ENCODE assay signal across 1 cellular context in the genomic region with DNA sequence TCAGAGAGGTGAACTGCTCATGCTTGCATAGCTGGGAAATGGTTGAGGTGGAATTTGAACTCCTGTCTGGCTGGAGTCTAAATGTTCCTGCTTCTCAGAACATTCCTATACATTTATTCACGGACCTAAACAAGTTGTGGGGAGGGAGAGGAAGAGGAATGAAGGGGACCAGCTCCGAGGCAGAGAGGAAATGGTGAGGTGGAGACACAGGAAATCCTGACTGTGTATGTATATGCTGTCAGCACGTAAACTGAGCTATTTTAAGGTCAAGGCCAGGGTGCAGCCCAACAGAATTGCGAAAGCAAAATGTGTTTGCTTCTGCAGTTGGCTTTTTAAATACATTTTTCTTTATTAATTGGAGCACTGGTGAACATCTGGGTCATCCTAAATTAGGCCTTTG.
TF ChIP-seq lines count a peak whose summit lies in the region.

No MANE protein-coding gene starts in this region.

TF ChIP-seq in HepG2, 621 proteins besides CTCF, POLR2A, EP300 and RAD21 (continued from another document and continues in another):
- TF ChIP-seq, protein P1, sequence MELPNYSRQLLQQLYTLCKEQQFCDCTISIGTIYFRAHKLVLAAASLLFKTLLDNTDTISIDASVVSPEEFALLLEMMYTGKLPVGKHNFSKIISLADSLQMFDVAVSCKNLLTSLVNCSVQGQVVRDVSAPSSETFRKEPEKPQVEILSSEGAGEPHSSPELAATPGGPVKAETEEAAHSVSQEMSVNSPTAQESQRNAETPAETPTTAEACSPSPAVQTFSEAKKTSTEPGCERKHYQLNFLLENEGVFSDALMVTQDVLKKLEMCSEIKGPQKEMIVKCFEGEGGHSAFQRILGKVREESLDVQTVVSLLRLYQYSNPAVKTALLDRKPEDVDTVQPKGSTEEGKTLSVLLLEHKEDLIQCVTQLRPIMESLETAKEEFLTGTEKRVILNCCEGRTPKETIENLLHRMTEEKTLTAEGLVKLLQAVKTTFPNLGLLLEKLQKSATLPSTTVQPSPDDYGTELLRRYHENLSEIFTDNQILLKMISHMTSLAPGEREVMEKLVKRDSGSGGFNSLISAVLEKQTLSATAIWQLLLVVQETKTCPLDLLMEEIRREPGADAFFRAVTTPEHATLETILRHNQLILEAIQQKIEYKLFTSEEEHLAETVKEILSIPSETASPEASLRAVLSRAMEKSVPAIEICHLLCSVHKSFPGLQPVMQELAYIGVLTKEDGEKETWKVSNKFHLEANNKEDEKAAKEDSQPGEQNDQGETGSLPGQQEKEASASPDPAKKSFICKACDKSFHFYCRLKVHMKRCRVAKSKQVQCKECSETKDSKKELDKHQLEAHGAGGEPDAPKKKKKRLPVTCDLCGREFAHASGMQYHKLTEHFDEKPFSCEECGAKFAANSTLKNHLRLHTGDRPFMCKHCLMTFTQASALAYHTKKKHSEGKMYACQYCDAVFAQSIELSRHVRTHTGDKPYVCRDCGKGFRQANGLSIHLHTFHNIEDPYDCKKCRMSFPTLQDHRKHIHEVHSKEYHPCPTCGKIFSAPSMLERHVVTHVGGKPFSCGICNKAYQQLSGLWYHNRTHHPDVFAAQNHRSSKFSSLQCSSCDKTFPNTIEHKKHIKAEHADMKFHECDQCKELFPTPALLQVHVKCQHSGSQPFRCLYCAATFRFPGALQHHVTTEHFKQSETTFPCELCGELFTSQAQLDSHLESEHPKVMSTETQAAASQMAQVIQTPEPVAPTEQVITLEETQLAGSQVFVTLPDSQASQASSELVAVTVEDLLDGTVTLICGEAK (IDR thresholded peaks at IDR 0.05) = no peak
- TF ChIP-seq, protein P1 (CRISPR knock-in tag; IDR thresholded peaks at IDR 0.05) = peak; percentile 94; the same call in 1 of the 2 replicates
- TF ChIP-seq TBX2 (CRISPR knock-in tag; IDR thresholded peaks at IDR 0.05; ENCODE audit: borderline replicate concordance) = peak; percentile 38; the same call in 1 of the 2 replicates
- TF ChIP-seq, protein P2, sequence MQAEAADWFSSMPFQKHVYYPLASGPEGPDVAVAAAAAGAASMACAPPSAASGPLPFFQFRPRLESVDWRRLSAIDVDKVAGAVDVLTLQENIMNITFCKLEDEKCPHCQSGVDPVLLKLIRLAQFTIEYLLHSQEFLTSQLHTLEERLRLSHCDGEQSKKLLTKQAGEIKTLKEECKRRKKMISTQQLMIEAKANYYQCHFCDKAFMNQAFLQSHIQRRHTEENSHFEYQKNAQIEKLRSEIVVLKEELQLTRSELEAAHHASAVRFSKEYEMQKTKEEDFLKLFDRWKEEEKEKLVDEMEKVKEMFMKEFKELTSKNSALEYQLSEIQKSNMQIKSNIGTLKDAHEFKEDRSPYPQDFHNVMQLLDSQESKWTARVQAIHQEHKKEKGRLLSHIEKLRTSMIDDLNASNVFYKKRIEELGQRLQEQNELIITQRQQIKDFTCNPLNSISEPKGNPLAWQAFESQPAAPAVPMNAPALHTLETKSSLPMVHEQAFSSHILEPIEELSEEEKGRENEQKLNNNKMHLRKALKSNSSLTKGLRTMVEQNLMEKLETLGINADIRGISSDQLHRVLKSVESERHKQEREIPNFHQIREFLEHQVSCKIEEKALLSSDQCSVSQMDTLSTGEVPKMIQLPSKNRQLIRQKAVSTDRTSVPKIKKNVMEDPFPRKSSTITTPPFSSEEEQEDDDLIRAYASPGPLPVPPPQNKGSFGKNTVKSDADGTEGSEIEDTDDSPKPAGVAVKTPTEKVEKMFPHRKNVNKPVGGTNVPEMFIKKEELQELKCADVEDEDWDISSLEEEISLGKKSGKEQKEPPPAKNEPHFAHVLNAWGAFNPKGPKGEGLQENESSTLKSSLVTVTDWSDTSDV (CRISPR knock-in tag; IDR thresholded peaks at IDR 0.05) = no peak
- no peak; the same call in 1 of the 2 replicates for TF ChIP-seq TFE3 (CRISPR knock-in tag; IDR thresholded peaks at IDR 0.05)
- TF ChIP-seq ZNF557 (CRISPR knock-in tag; IDR thresholded peaks at IDR 0.05) = no peak
- TF ChIP-seq PHF21A (CRISPR knock-in tag; IDR thresholded peaks at IDR 0.05) = 0 out of 2 replicates have a peak, but pooled peaks have one; percentile 23
- TF ChIP-seq, protein P3, sequence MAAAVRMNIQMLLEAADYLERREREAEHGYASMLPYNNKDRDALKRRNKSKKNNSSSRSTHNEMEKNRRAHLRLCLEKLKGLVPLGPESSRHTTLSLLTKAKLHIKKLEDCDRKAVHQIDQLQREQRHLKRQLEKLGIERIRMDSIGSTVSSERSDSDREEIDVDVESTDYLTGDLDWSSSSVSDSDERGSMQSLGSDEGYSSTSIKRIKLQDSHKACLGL (CRISPR knock-in tag; IDR thresholded peaks at IDR 0.05) = no peak
- TF ChIP-seq POGK (CRISPR knock-in tag; conservative IDR thresholded peaks at IDR 0.05) = 0 out of 2 replicates have a peak, but pooled peaks have one; percentile 54
- TF ChIP-seq, protein P4, sequence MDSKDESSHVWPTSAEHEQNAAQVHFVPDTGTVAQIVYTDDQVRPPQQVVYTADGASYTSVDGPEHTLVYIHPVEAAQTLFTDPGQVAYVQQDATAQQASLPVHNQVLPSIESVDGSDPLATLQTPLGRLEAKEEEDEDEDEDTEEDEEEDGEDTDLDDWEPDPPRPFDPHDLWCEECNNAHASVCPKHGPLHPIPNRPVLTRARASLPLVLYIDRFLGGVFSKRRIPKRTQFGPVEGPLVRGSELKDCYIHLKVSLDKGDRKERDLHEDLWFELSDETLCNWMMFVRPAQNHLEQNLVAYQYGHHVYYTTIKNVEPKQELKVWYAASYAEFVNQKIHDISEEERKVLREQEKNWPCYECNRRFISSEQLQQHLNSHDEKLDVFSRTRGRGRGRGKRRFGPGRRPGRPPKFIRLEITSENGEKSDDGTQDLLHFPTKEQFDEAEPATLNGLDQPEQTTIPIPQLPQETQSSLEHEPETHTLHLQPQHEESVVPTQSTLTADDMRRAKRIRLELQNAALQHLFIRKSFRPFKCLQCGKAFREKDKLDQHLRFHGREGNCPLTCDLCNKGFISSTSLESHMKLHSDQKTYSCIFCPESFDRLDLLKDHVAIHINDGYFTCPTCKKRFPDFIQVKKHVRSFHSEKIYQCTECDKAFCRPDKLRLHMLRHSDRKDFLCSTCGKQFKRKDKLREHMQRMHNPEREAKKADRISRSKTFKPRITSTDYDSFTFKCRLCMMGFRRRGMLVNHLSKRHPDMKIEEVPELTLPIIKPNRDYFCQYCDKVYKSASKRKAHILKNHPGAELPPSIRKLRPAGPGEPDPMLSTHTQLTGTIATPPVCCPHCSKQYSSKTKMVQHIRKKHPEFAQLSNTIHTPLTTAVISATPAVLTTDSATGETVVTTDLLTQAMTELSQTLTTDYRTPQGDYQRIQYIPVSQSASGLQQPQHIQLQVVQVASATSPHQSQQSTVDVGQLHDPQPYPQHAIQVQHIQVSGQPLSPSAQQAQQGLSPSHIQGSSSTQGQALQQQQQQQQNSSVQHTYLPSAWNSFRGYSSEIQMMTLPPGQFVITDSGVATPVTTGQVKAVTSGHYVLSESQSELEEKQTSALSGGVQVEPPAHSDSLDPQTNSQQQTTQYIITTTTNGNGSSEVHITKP (CRISPR knock-in tag; IDR thresholded peaks at IDR 0.05; ENCODE audit: low read depth) = 0 out of 2 replicates have a peak, but pooled peaks have one; percentile 18
- TF ChIP-seq SATB2 (CRISPR knock-in tag; IDR thresholded peaks at IDR 0.05) = no peak
- no peak for TF ChIP-seq ZBTB21 (CRISPR knock-in tag; IDR thresholded peaks at IDR 0.05)
- no peak for TF ChIP-seq ATAD3A (CRISPR knock-in tag; IDR thresholded peaks at IDR 0.05)
- TF ChIP-seq ZKSCAN8 (CRISPR knock-in tag; IDR thresholded peaks at IDR 0.05; ENCODE audit: borderline replicate concordance) = 0 out of 2 replicates have a peak, but pooled peaks have one; percentile 21
- no peak for TF ChIP-seq ZNF234 (CRISPR knock-in tag; conservative IDR thresholded peaks at IDR 0.05)
- no peak for TF ChIP-seq MZF1 (CRISPR knock-in tag; IDR thresholded peaks at IDR 0.05; ENCODE audit: borderline replicate concordance)
- no peak for TF ChIP-seq ZBTB14 (CRISPR knock-in tag; IDR thresholded peaks at IDR 0.05)
- peak; percentile 16; the same call in 1 of the 2 replicates for TF ChIP-seq ZFX (CRISPR knock-in tag; IDR thresholded peaks at IDR 0.05; ENCODE audit: low read depth)
- peak; percentile 90; the same call in 1 of the 2 replicates for TF ChIP-seq ETV5 (CRISPR knock-in tag; IDR thresholded peaks at IDR 0.05; ENCODE audit: borderline replicate concordance)
- TF ChIP-seq HNF4A (CRISPR knock-in tag; IDR thresholded peaks at IDR 0.05) = peak; percentile 63
- TF ChIP-seq POGZ (CRISPR knock-in tag; IDR thresholded peaks at IDR 0.05) = peak; percentile 62
- no peak for TF ChIP-seq ZNF501 (CRISPR knock-in tag; IDR thresholded peaks at IDR 0.05)
- TF ChIP-seq, protein P5, sequence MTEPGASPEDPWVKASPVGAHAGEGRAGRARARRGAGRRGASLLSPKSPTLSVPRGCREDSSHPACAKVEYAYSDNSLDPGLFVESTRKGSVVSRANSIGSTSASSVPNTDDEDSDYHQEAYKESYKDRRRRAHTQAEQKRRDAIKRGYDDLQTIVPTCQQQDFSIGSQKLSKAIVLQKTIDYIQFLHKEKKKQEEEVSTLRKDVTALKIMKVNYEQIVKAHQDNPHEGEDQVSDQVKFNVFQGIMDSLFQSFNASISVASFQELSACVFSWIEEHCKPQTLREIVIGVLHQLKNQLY (CRISPR knock-in tag; IDR thresholded peaks at IDR 0.05) = no peak
- TF ChIP-seq, protein P6, sequence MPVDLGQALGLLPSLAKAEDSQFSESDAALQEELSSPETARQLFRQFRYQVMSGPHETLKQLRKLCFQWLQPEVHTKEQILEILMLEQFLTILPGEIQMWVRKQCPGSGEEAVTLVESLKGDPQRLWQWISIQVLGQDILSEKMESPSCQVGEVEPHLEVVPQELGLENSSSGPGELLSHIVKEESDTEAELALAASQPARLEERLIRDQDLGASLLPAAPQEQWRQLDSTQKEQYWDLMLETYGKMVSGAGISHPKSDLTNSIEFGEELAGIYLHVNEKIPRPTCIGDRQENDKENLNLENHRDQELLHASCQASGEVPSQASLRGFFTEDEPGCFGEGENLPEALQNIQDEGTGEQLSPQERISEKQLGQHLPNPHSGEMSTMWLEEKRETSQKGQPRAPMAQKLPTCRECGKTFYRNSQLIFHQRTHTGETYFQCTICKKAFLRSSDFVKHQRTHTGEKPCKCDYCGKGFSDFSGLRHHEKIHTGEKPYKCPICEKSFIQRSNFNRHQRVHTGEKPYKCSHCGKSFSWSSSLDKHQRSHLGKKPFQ (CRISPR knock-in tag; IDR thresholded peaks at IDR 0.05; ENCODE audit: insufficient replicate concordance) = no peak
- TF ChIP-seq ZNF121 (CRISPR knock-in tag; IDR thresholded peaks at IDR 0.05) = no peak
- TF ChIP-seq ZNF367 (CRISPR knock-in tag; IDR thresholded peaks at IDR 0.05; ENCODE audit: borderline replicate concordance) = no peak
- no peak for TF ChIP-seq HOXA3 (CRISPR knock-in tag; IDR thresholded peaks at IDR 0.05)
